Comparison of ENCODE assay signal across 24 cellular contexts in the genomic region with DNA sequence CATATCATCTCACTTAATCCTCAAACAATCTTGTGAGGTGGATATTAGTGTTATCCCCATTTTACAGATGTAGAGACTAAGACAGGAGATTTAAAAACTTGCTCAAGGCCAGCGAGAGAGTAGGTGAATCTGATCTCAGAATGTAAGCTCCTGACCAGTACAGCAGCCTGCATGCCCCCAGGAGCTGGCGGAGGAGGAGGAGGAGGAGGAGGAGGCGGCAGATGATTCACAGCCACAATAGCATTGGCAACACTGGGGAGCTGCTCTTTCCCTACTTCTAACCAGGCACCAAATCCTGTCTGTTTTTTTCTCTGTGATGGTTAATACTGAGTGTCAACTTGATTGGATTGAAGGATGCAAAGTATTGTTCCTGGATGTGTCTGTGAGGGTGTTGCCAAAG.
DNase-seq lines count a peak whose midpoint lies in the region; ATAC-seq and TF ChIP-seq lines count a peak whose summit lies in the region.
"Had no signal": no experiment of that assay in that cellular context is flagged by ENCODE, and none has a peak within 500 bp of the region (broad histone marks: within the 10 kb centered on the region; RNA-seq: fewer than 3 reads in every experiment).

No MANE protein-coding gene starts in this region.

- no peaks in the 10 kb centered on the region for H3K36me3 ChIP-seq in HEK293 (ENCODE audit: control insufficient read depth in 2 of 2, insufficient read depth in 1 of 2, low read length in 2 of 2)
- H3K36me3 ChIP-seq: BE2C; BLaER1 treated with 17β-estradiol and CSF1 and Interleukin-3, amounts not matched to agents 10 nM and 100 nM had no signal

- POLR2A ChIA-PET in HEK293 (lab: Yijun Ruan, JAX) = no interaction called here

- CTCF ChIA-PET in HEK293 (lab: Yijun Ruan, JAX) = no interaction called here

- H3K4me1 ChIP-seq in HEK293 (ENCODE audit: control insufficient read depth, insufficient read depth, low read length) = no peaks in the 10 kb centered on the region
- H3K4me1 ChIP-seq: A549; BE2C; BLaER1 treated with 17β-estradiol and CSF1 and Interleukin-3, amounts not matched to agents 10 nM and 100 nM had no signal

- no peak overlapping the region for H3K4me3 ChIP-seq in HEK293 (ENCODE audit: low read depth, low read length)
- H3K4me3 ChIP-seq: A549; BLaER1 treated with 17β-estradiol and CSF1 and Interleukin-3, amounts not matched to agents 10 nM and 100 nM; GM12878; GM23248 had no signal

- no peaks in the 10 kb centered on the region; the same call in 1 of the 2 replicates for H3K9me3 ChIP-seq in HEK293 (ENCODE audit: control insufficient read depth, insufficient read depth, low read depth, low read length)
- H3K9me3 ChIP-seq: A549, BE2C had no signal

- no peak for TF ChIP-seq CTCF in HEK293 (tag by site-specific recombination; IDR thresholded peaks at IDR 0.05)

- DNase-seq in Daoy (ENCODE audit: low read depth) (peak; percentile 55), NCI-H226 (peak; percentile 11), kidney glomerular epithelial cell (lab: John Stamatoyannopoulos, UW) (peak; percentile 12), kidney tubule cell (ENCODE audit: low spot score) (no peak)
- DNase-seq: 8988T; ACHN; AML-193; BE2C; CD4-positive, alpha-beta T cell; CD8-positive, alpha-beta memory T cell; DMS 273 treated with DMSO at 0.1 percent for 48 hours; DMS53; DMS79 treated with DMSO at 0.1 percent for 48 hours; GDM1; GM23248; H7; HCEC 1CT had no signal

- no peak overlapping the region for H3K27ac ChIP-seq in HEK293 (ENCODE audit: extremely low read depth, low read depth, low read length)
- H3K27ac ChIP-seq: A549; BLaER1 treated with 17β-estradiol and CSF1 and Interleukin-3, amounts not matched to agents 10 nM and 100 nM; GM23248 had no signal

- no peak for ATAC-seq in GM21390 (IDR thresholded peaks at IDR 0.05; ENCODE audit: unreplicated experiment)
- no peak for ATAC-seq in GM19395 (IDR thresholded peaks at IDR 0.05; ENCODE audit: unreplicated experiment)
- ATAC-seq in HG02973 (IDR thresholded peaks at IDR 0.05; ENCODE audit: unreplicated experiment) = no peak
- ATAC-seq: A549, GM12878 had no signal

TF ChIP-seq in HEK293, 187 proteins besides CTCF, POLR2A, EP300 and RAD21:
- TF ChIP-seq EGR2 (tag by site-specific recombination; IDR thresholded peaks at IDR 0.05; ENCODE audit: low read depth) = peak; percentile 45; the same call in 1 of the 2 replicates
- TF ChIP-seq, protein P1, sequence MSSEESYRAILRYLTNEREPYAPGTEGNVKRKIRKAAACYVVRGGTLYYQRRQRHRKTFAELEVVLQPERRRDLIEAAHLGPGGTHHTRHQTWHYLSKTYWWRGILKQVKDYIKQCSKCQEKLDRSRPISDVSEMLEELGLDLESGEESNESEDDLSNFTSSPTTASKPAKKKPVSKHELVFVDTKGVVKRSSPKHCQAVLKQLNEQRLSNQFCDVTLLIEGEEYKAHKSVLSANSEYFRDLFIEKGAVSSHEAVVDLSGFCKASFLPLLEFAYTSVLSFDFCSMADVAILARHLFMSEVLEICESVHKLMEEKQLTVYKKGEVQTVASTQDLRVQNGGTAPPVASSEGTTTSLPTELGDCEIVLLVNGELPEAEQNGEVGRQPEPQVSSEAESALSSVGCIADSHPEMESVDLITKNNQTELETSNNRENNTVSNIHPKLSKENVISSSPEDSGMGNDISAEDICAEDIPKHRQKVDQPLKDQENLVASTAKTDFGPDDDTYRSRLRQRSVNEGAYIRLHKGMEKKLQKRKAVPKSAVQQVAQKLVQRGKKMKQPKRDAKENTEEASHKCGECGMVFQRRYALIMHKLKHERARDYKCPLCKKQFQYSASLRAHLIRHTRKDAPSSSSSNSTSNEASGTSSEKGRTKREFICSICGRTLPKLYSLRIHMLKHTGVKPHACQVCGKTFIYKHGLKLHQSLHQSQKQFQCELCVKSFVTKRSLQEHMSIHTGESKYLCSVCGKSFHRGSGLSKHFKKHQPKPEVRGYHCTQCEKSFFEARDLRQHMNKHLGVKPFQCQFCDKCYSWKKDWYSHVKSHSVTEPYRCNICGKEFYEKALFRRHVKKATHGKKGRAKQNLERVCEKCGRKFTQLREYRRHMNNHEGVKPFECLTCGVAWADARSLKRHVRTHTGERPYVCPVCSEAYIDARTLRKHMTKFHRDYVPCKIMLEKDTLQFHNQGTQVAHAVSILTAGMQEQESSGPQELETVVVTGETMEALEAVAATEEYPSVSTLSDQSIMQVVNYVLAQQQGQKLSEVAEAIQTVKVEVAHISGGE (tag by site-specific recombination; conservative IDR thresholded peaks at IDR 0.05; ENCODE audit: low read depth) = no peak
- TF ChIP-seq ZFHX2 (tag by site-specific recombination; conservative IDR thresholded peaks at IDR 0.05) = peak; percentile 27
